Comparison of ENCODE assay signal across 8 cellular contexts in the genomic region with DNA sequence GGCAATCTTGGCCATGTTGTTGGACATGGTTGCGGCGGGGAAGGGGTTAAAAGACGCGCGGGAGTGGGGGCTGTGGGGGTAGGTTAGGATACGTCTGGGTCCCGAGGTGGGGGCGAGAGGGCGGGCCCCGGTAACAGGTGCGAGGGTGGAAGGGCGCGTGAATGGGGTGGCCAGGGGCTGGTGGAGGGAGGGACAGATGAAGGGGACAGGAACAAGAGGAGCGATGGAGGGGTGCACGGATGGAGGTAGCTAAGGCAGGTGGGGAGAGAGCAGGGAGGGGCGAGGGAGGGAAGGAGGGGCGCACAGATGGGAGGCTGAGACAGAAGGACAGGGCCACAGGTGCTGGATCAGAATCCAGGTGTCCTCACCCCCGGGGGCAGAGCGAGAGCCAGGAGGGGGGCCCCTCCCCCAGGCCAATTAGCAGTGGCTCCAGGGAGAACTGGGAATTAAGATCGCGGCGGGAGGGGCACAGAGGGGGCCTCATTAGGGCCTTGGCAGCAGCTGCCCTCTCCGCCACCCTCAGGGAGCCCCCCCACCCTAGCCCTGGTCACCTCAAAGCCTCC. TPM values are rescaled to one million over a fixed set of nuclear protein-coding genes. Genes with fewer than 3 reads are reported as not detected.
DNase-seq lines count a peak whose midpoint lies in the region; ATAC-seq lines count a peak whose summit lies in the region.

No MANE protein-coding gene starts in this region.

- H3K27me3 Mint-ChIP-seq in IgD-negative memory B cell (peaks cover 15% of the 10 kb centered on the region), memory B cell (peaks cover 6% of the 10 kb centered on the region)
- H3K27me3 Mint-ChIP-seq in activated naive CD8-positive, alpha-beta T cell treated with anti-CD3 and anti-CD28 coated beads for 36 hours: no peaks in the 10 kb centered on the region

- no peak for DNase-seq in activated naive CD8-positive, alpha-beta T cell treated with anti-CD3 and anti-CD28 coated beads for 36 hours
- DNase-seq in memory B cell (ENCODE audit: low spot score in 2 of 2) (no peak), GDM1 (lab: John Stamatoyannopoulos, UW) (no peak), dedifferentiated amniotic fluid mesenchymal stem cell (ENCODE audit: extremely low spot score) (no peak)
- DNase-seq in stimulated activated CD4-positive, alpha-beta T cell treated with anti-CD3 and anti-CD28 coated beads, Interleukin-2, amount 100 ng/mL, for 48 hours: no peak

- H3K9me3 Mint-ChIP-seq in IgD-negative memory B cell (no peaks in the 10 kb centered on the region), memory B cell (no peaks in the 10 kb centered on the region)
- no peaks in the 10 kb centered on the region for H3K9me3 Mint-ChIP-seq in activated naive CD8-positive, alpha-beta T cell treated with anti-CD3 and anti-CD28 coated beads for 36 hours

- ATAC-seq in memory B cell (ENCODE audit: low read depth) (no peak), GM19397 (IDR thresholded peaks at IDR 0.05; ENCODE audit: unreplicated experiment) (no peak)

- H3K4me1 ChIP-seq in BLaER1 treated with 17β-estradiol and CSF1 and Interleukin-3, amounts not matched to agents 10 nM and 100 nM: peaks cover 37 to 63% (median 50%) of the 10 kb centered on the region in 10 experiments

- H3K4me3 Mint-ChIP-seq in IgD-negative memory B cell (peak overlapping the region in 3 of 4 donors; percentile 41 to 74 (median 42)), memory B cell (peak overlapping the region; percentile 50)
- H3K4me3 Mint-ChIP-seq in activated naive CD8-positive, alpha-beta T cell treated with anti-CD3 and anti-CD28 coated beads for 36 hours: peak overlapping the region; percentile 82

- peaks cover 0 to 4% (median 0%) of the 10 kb centered on the region in 11 experiments; a peak in 3 of 22 replicates for H4K20me1 ChIP-seq in BLaER1 treated with 17β-estradiol and CSF1 and Interleukin-3, amounts not matched to agents 10 nM and 100 nM

- H3K9me3 ChIP-seq in BLaER1 treated with 17β-estradiol and CSF1 and Interleukin-3, amounts not matched to agents 10 nM and 100 nM (replicated peaks in 1 of 11): no peaks in the 10 kb centered on the region

- H3K27ac Mint-ChIP-seq in IgD-negative memory B cell (no peak overlapping the region), memory B cell (no peak overlapping the region)
- no peak overlapping the region for H3K27ac Mint-ChIP-seq in activated naive CD8-positive, alpha-beta T cell treated with anti-CD3 and anti-CD28 coated beads for 36 hours

- peak overlapping the region; percentile 63 to 84 (median 81) for H3K4me2 ChIP-seq in BLaER1 treated with 17β-estradiol and CSF1 and Interleukin-3, amounts not matched to agents 10 nM and 100 nM

- H3K4me1 Mint-ChIP-seq in IgD-negative memory B cell (peaks cover 0 to 15% (median 12%) of the 10 kb centered on the region in 3 donors), memory B cell (peaks cover 27% of the 10 kb centered on the region)
- peaks cover 22% of the 10 kb centered on the region for H3K4me1 Mint-ChIP-seq in activated naive CD8-positive, alpha-beta T cell treated with anti-CD3 and anti-CD28 coated beads for 36 hours

- peak overlapping the region in 2 of 11 experiments; percentile 5 to 11; a peak in 1 of 22 replicates for H3K9ac ChIP-seq in BLaER1 treated with 17β-estradiol and CSF1 and Interleukin-3, amounts not matched to agents 10 nM and 100 nM

- peaks cover 34 to 60% (median 52%) of the 10 kb centered on the region in 11 experiments for H3K27me3 ChIP-seq in BLaER1 treated with 17β-estradiol and CSF1 and Interleukin-3, amounts not matched to agents 10 nM and 100 nM

- peak overlapping the region; percentile 34 to 61 (median 50); a peak in 15 of 20 replicates for H3K4me3 ChIP-seq in BLaER1 treated with 17β-estradiol and CSF1 and Interleukin-3, amounts not matched to agents 10 nM and 100 nM

- no peaks in the 10 kb centered on the region for H3K36me3 ChIP-seq in BLaER1 treated with 17β-estradiol and CSF1 and Interleukin-3, amounts not matched to agents 10 nM and 100 nM

- H3K27ac ChIP-seq in BLaER1 treated with 17β-estradiol and CSF1 and Interleukin-3, amounts not matched to agents 10 nM and 100 nM: no peak overlapping the region

- no peaks in the 10 kb centered on the region for H3K36me3 Mint-ChIP-seq in IgD-negative memory B cell
- H3K36me3 Mint-ChIP-seq in activated naive CD8-positive, alpha-beta T cell treated with anti-CD3 and anti-CD28 coated beads for 36 hours: peaks cover 14% of the 10 kb centered on the region
- H3K36me3 Mint-ChIP-seq in memory B cell: no peaks in the 10 kb centered on the region

RNA-seq across cellular contexts. Expression of a gene that starts 1.3 kb away (rescaled TPM):
- not detected for polyA plus RNA-seq in IgD-negative memory B cell
- 10 to 100 TPM; 20.4 to 21.3 TPM for total RNA-seq in activated naive CD8-positive, alpha-beta T cell treated with anti-CD3 and anti-CD28 coated beads for 36 hours

RNA-seq across cellular contexts. Expression of a gene that starts 9.8 kb away (rescaled TPM):
- 0.21 TPM for polyA plus RNA-seq in IgD-negative memory B cell
- total RNA-seq in activated naive CD8-positive, alpha-beta T cell treated with anti-CD3 and anti-CD28 coated beads for 36 hours: 10 to 100 TPM; 43.9 to 46.7 TPM

RNA-seq across cellular contexts. Expression of a gene that starts 26.2 kb away (rescaled TPM):
- not detected for polyA plus RNA-seq in IgD-negative memory B cell
- total RNA-seq in activated naive CD8-positive, alpha-beta T cell treated with anti-CD3 and anti-CD28 coated beads for 36 hours: 1 to 10 TPM; 3.7 to 3.9 TPM

RNA-seq across cellular contexts. Expression of a gene that starts 33.6 kb away (rescaled TPM):
- polyA plus RNA-seq in IgD-negative memory B cell: 81.2 TPM
- 100 to 1,000 TPM; 567 TPM for total RNA-seq in activated naive CD8-positive, alpha-beta T cell treated with anti-CD3 and anti-CD28 coated beads for 36 hours
